In genomic region chr14:42214981-42215491, GRCh38 we compare ENCODE assay signal across 11 cellular contexts.
A peak's percentile ranks its signal among the peaks of the same experiment; 100 is the strongest.
DNase-seq lines count a peak whose midpoint lies in the region; ATAC-seq and TF ChIP-seq lines count a peak whose summit lies in the region.
"Had no signal": no experiment of that assay in that cellular context is flagged by ENCODE, and none has a peak within 500 bp of the region (broad histone marks: within the 10 kb centered on the region; RNA-seq: fewer than 3 reads in every experiment).

No MANE protein-coding gene starts in this region.

- peak overlapping the region; percentile 30 for H3K27ac ChIP-seq in psoas muscle
- H3K27ac ChIP-seq: colonic mucosa had no signal

- H3K9me3 ChIP-seq in psoas muscle = no peaks in the 10 kb centered on the region
- H3K9me3 ChIP-seq: colonic mucosa had no signal

- H3K27me3 Mint-ChIP-seq in T-cell = no peaks in the 10 kb centered on the region
- H3K27me3 Mint-ChIP-seq: IgD-negative memory B cell had no signal

- H3K27me3 ChIP-seq in psoas muscle (ENCODE audit: insufficient read depth in 3 of 3, low read length in 2 of 3) = no peaks in the 10 kb centered on the region
- H3K27me3 ChIP-seq: colonic mucosa had no signal

- H3K4me3 Mint-ChIP-seq in T-cell = no peak overlapping the region
- H3K4me3 Mint-ChIP-seq: mesothelial cell of epicardium had no signal

- no peaks in the 10 kb centered on the region for H3K4me1 ChIP-seq in psoas muscle
- H3K4me1 ChIP-seq: colonic mucosa had no signal

- H3K4me1 Mint-ChIP-seq in T-cell = no peaks in the 10 kb centered on the region
- H3K4me1 Mint-ChIP-seq: mesothelial cell of epicardium had no signal

- intact Hi-C loops in psoas muscle (cut with DNase I) = no loop called here

- POLR2A ChIA-PET in T-cell (lab: Charles Lee) = no interaction called here

- ATAC-seq in psoas muscle = peak; percentile 77 to 85 (median 80)
- ATAC-seq in HG02973 (IDR thresholded peaks at IDR 0.05; ENCODE audit: unreplicated experiment) = no peak
- no peak for ATAC-seq in GM21390 (IDR thresholded peaks at IDR 0.05; ENCODE audit: unreplicated experiment)
- no peak for ATAC-seq in T-cell (replicated peaks in 1 of 4)

- DNase-seq in Daoy (ENCODE audit: low read depth) (peak; percentile 94), NCI-H226 (peak; percentile 81), epithelial cell of esophagus (ENCODE audit: low read depth) (peak; percentile 95), psoas muscle (no peak), NCI-H1436 treated with DMSO at 0.1 percent for 48 hours (lab: John Stamatoyannopoulos, UW) (no peak), T-cell (no peak)
- DNase-seq: colonic mucosa had no signal

- TF ChIP-seq CTCF in epithelial cell of esophagus (IDR thresholded peaks at IDR 0.05; ENCODE audit: insufficient read depth, low read depth, low read length, missing control alignments) (no peak), psoas muscle (IDR thresholded peaks at IDR 0.05) (no peak)

- H3K27ac Mint-ChIP-seq in T-cell = no peak overlapping the region
- H3K27ac Mint-ChIP-seq: IgD-negative memory B cell, mesothelial cell of epicardium had no signal

- H3K36me3 Mint-ChIP-seq in T-cell = no peaks in the 10 kb centered on the region
- H3K36me3 Mint-ChIP-seq: IgD-negative memory B cell, mesothelial cell of epicardium had no signal

- no peak overlapping the region for H3K4me3 ChIP-seq in epithelial cell of esophagus (ENCODE audit: low read length)
- H3K4me3 ChIP-seq in psoas muscle = no peak overlapping the region
- H3K4me3 ChIP-seq: colonic mucosa had no signal

- H3K36me3 ChIP-seq in psoas muscle (ENCODE audit: insufficient read depth in 1 of 2, low read depth in 1 of 2) = no peaks in the 10 kb centered on the region
- H3K36me3 ChIP-seq: colonic mucosa had no signal

- CTCF ChIA-PET in T-cell (lab: Charles Lee) = no interaction called here

- peaks cover 0 to 4% (median 0%) of the 10 kb centered on the region in 3 donors for H3K9me3 Mint-ChIP-seq in T-cell
- H3K9me3 Mint-ChIP-seq: IgD-negative memory B cell, mesothelial cell of epicardium had no signal

Comparison
In these comparisons a context has a peak if more than half of its experiments do, and no peak if none do; other contexts are left out.
1. DNase-seq: peak in Daoy (single experiment), NCI-H226 (single experiment) and epithelial cell of esophagus (single experiment); none in psoas muscle (0 of 2), NCI-H1436 treated with DMSO at 0.1 percent for 48 hours (single experiment) and T-cell (0 of 34).
2. ATAC-seq: peak in psoas muscle (4 of 4); none in HG02973 (single experiment), GM21390 (single experiment) and T-cell (0 of 4).